ENCODE assay signal across 17 cellular contexts in genomic region chr21:35465750-35466149, GRCh38.
"Had no signal": no experiment of that assay in that cellular context is flagged by ENCODE, and none has a peak within 500 bp of the region (broad histone marks: within the 10 kb centered on the region; RNA-seq: fewer than 3 reads in every experiment).

No MANE protein-coding gene starts in this region.

- DNase-seq: KBM-7, NCI-H1092, NCI-H1105 treated with DMSO at 0.1 percent for 48 hours, NCI-H1417 treated with DMSO at 0.1 percent for 48 hours, NCI-H146, NCI-H1694 treated with DMSO at 0.1 percent for 48 hours, NCI-H1930, NCI-H2081, NCI-H2107, NCI-H2227 treated with DMSO at 0.1 percent for 48 hours, NCI-H524 treated with DMSO at 0.1 percent for 48 hours, NCI-H69, NCI-H774, RPMI8226, SHP77, SK-N-SH had no signal

- H3K27ac ChIP-seq: HL-60 had no signal

- H3K9me3 ChIP-seq: SK-N-SH had no signal
